21 cellular contexts compared by ENCODE assay signal in the genomic region with DNA sequence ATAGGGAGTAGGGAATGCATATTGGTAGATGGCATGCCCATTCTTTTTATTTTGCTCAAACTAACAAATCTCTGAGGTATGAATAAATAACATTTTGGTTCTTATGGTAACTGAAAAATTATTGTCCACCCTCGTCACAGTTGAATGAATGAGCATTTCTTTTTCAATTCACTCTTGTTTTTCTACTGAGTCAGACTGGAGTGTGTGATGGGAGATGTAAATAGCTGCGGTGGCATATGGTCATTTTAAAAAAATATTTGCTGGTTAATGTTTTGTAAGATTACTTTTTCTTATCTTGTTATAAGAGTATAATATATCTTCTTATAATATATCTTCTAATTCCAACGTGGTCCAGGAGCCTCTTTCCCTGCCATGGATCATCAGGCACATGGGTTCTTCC.
A peak's percentile ranks its signal among the peaks of the same experiment; 100 is the strongest.
DNase-seq lines count a peak whose midpoint lies in the region; FAIRE-seq and TF ChIP-seq lines count a peak whose summit lies in the region.
"Had no signal": no experiment of that assay in that cellular context is flagged by ENCODE, and none has a peak within 500 bp of the region (broad histone marks: within the 10 kb centered on the region; RNA-seq: fewer than 3 reads in every experiment).

No MANE protein-coding gene starts in this region.

- H3K4me3 Mint-ChIP-seq in activated naive CD4-positive, alpha-beta T cell treated with anti-CD3 and anti-CD28 coated beads, Interleukin-2, amount 10 ng/mL, durations not matched to agents 7 days and 5 days, result no peak overlapping the region
- H3K4me3 Mint-ChIP-seq: CD8-positive, alpha-beta T cell had no signal

- peak; percentile 32 for FAIRE-seq in D721Med (lab: Jason Lieb, UNC)
- FAIRE-seq: A549, GM12891, GM18507, H1 had no signal

- TF ChIP-seq CTCF in D721Med (IDR thresholded peaks at IDR 0.05; ENCODE audit: insufficient read depth, missing control alignments), result no peak

- no peaks in the 10 kb centered on the region for H3K36me3 Mint-ChIP-seq in activated naive CD4-positive, alpha-beta T cell treated with anti-CD3 and anti-CD28 coated beads, Interleukin-2, amount 10 ng/mL, durations not matched to agents 7 days and 5 days
- H3K36me3 Mint-ChIP-seq: CD8-positive, alpha-beta T cell had no signal

- no peaks in the 10 kb centered on the region for H3K27me3 Mint-ChIP-seq in activated naive CD4-positive, alpha-beta T cell treated with anti-CD3 and anti-CD28 coated beads, Interleukin-2, amount 10 ng/mL, durations not matched to agents 7 days and 5 days

- no peaks in the 10 kb centered on the region for H3K4me1 Mint-ChIP-seq in activated naive CD4-positive, alpha-beta T cell treated with anti-CD3 and anti-CD28 coated beads, Interleukin-2, amount 10 ng/mL, durations not matched to agents 7 days and 5 days

- CTCF ChIA-PET in activated naive CD4-positive, alpha-beta T cell treated with anti-CD3 and anti-CD28 coated beads, Interleukin-2, amount 10 ng/mL, durations not matched to agents 7 days and 5 days (lab: Charles Lee), result no interaction called here

- no peak for DNase-seq in D721Med (ENCODE audit: insufficient read length, low spot score)
- peak; percentile 3 for DNase-seq in astrocyte of the hippocampus (ENCODE audit: low read depth, low spot score)
- DNase-seq in kidney glomerular epithelial cell (lab: John Stamatoyannopoulos, UW), result peak; percentile 99
- DNase-seq in renal cortical epithelial cell (ENCODE audit: low read depth), result peak; percentile 41
- DNase-seq in activated naive CD4-positive, alpha-beta T cell treated with anti-CD3 and anti-CD28 coated beads, Interleukin-2, amount 10 ng/mL, durations not matched to agents 7 days and 5 days, result no peak
- no peak for DNase-seq in AG08395 (ENCODE audit: low spot score)
- DNase-seq in NCI-H82 (lab: John Stamatoyannopoulos, UW), result no peak
- DNase-seq: 8988T; ACHN; C1 segment of cervical spinal cord; Caco-2; CD8-positive, alpha-beta T cell; DMS79 treated with DMSO at 0.1 percent for 48 hours; GF-D8; GM23248; H7; HCEC 1CT had no signal

- H3K27ac Mint-ChIP-seq in activated naive CD4-positive, alpha-beta T cell treated with anti-CD3 and anti-CD28 coated beads, Interleukin-2, amount 10 ng/mL, durations not matched to agents 7 days and 5 days, result no peak overlapping the region
- H3K27ac Mint-ChIP-seq: CD8-positive, alpha-beta T cell had no signal

- H3K9me3 Mint-ChIP-seq in activated naive CD4-positive, alpha-beta T cell treated with anti-CD3 and anti-CD28 coated beads, Interleukin-2, amount 10 ng/mL, durations not matched to agents 7 days and 5 days, result peaks cover 6% of the 10 kb centered on the region

Comparison
In these comparisons a context has a peak if more than half of its experiments do, and no peak if none do; other contexts are left out.
1. DNase-seq: peak in astrocyte of the hippocampus (single experiment), kidney glomerular epithelial cell (single experiment) and renal cortical epithelial cell (single experiment); none in D721Med (single experiment), activated naive CD4-positive, alpha-beta T cell treated with anti-CD3 and anti-CD28 coated beads, Interleukin-2, amount 10 ng/mL, durations not matched to agents 7 days and 5 days (single experiment), AG08395 (single experiment) and NCI-H82 (single experiment).